Comparison of ENCODE assay signal across 6 cellular contexts in genomic region chr10:15521507-15521906, GRCh38.
"Had no signal": no experiment of that assay in that cellular context is flagged by ENCODE, and none has a peak within 500 bp of the region (broad histone marks: within the 10 kb centered on the region; RNA-seq: fewer than 3 reads in every experiment).

No MANE protein-coding gene starts in this region.

- H3K27ac ChIP-seq: HL-60 had no signal

- ATAC-seq: HepG2 had no signal

- FAIRE-seq: HepG2, HTR-8/SVneo had no signal

- DNase-seq: IMR-90, KBM-7, KG1 had no signal
